9 cellular contexts compared by ENCODE assay signal in the genomic region with DNA sequence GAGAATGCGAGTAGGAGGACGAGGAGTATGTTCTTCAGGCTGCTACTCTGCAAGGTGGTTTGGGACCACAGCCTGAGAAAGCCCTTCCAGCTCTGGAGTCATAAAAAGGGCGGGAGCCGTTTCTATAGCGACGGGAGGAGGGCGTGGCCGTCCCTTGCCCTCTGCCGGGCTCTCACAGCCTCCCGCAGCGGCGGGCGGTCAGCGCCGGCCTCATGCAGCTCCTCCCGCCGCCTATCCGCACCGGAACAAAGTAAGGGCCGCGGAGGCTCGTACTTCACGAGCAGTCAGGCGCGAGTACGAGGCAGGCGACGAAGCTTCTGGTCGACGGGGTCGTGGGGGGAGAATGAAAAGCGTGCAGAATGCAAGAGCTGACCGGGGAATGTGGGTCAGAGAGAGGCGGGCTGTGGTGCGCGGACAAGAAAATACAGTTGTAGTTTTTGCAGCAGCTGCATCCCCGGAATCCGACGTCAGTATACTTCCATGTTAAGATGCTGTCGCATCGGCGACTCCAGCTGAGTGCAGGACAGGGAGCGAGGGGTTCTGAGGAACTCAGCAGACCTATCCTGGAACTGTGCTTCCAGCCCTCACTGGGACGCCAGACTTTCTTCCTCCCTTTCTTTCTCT. TPM values are rescaled to one million over a fixed set of nuclear protein-coding genes. Genes with fewer than 3 reads are reported as not detected.
A peak's percentile ranks its signal among the peaks of the same experiment; 100 is the strongest.
DNase-seq lines count a peak whose midpoint lies in the region; ATAC-seq and TF ChIP-seq lines count a peak whose summit lies in the region.
"Had no signal": no experiment of that assay in that cellular context is flagged by ENCODE, and none has a peak within 500 bp of the region (broad histone marks: within the 10 kb centered on the region; RNA-seq: fewer than 3 reads in every experiment).

DYRK4 (plus strand) TSS at position 175 of the 624 bp plus-strand sequence; CDS start at position 213, 38 bp downstream.

- H3K36me3 ChIP-seq in prostate gland (no peaks in the 10 kb centered on the region), WERI-Rb-1 (peaks cover 39% of the 10 kb centered on the region)

- no peaks in the 10 kb centered on the region for H3K9me3 Mint-ChIP-seq in brain
- H3K9me3 Mint-ChIP-seq: stimulated activated naive CD8-positive, alpha-beta T cell treated with anti-CD3 and anti-CD28 coated beads, Interleukin-15, Interleukin-2, amounts not matched to agents 100 ng/mL and 50 ng/mL, for 24 hours had no signal

- no peaks in the 10 kb centered on the region for H3K4me1 ChIP-seq in prostate gland (replicated peaks)

- no peak for ATAC-seq in GM19351 (IDR thresholded peaks at IDR 0.05; ENCODE audit: unreplicated experiment)

- H3K27ac ChIP-seq in prostate gland = peak within 1 kb of the TSS in 1 of 2 donors; percentile 12
- H3K27ac ChIP-seq in WERI-Rb-1 = no peak within 1 kb of the TSS

- H3K27me3 Mint-ChIP-seq in brain = no peaks in the 10 kb centered on the region

- intact Hi-C loops in prostate gland (cut with DNase I) = no loop called here

- peaks cover 21% of the 10 kb centered on the region for H3K4me1 Mint-ChIP-seq in brain

- H3K27me3 ChIP-seq in prostate gland (replicated peaks; ENCODE audit: insufficient read depth) (no peaks in the 10 kb centered on the region), WERI-Rb-1 (ENCODE audit: insufficient read depth, low read depth, severe bottlenecking) (no peaks in the 10 kb centered on the region)

- H3K4me3 Mint-ChIP-seq in brain = peak within 1 kb of the TSS; percentile 75 to 84 (median 84)
- H3K4me3 Mint-ChIP-seq: stimulated activated naive CD8-positive, alpha-beta T cell treated with anti-CD3 and anti-CD28 coated beads, Interleukin-15, Interleukin-2, amounts not matched to agents 100 ng/mL and 50 ng/mL, for 24 hours had no signal

- TF ChIP-seq POLR2A in prostate gland (IDR thresholded peaks at IDR 0.05) = no peak

- H3K4me3 ChIP-seq in prostate gland = peak within 1 kb of the TSS; percentile 6 to 20
- no peak within 1 kb of the TSS for H3K4me3 ChIP-seq in WERI-Rb-1 (ENCODE audit: low read depth, low read length)

- H3K27ac Mint-ChIP-seq in brain = peak within 1 kb of the TSS in 3 of 5 experiments; percentile 15 to 98 (median 79)
- H3K27ac Mint-ChIP-seq: stimulated activated naive CD8-positive, alpha-beta T cell treated with anti-CD3 and anti-CD28 coated beads, Interleukin-15, Interleukin-2, amounts not matched to agents 100 ng/mL and 50 ng/mL, for 24 hours had no signal

- DNase-seq in DMS53 treated with DMSO at 0.1 percent for 48 hours (lab: John Stamatoyannopoulos, UW; ENCODE audit: unreplicated experiment) (peak; percentile 100), NCI-H2029 treated with DMSO at 0.1 percent for 48 hours (lab: John Stamatoyannopoulos, UW) (peak; percentile 8), iPS DF 19.7 (ENCODE audit: low read depth, low spot score) (peak; percentile 81), prostate gland (ENCODE audit: low spot score) (peak; percentile 31), WERI-Rb-1 (no peak), NK-92 (lab: John Stamatoyannopoulos, UW; ENCODE audit: unreplicated experiment) (no peak)

- H3K36me3 Mint-ChIP-seq in brain = no peaks in the 10 kb centered on the region

- TF ChIP-seq CTCF in brain (conservative IDR thresholded peaks at IDR 0.05) (no peak), prostate gland (IDR thresholded peaks at IDR 0.05) (no peak), WERI-Rb-1 (IDR thresholded peaks at IDR 0.05; ENCODE audit: low read depth, low read length) (no peak)

- H3K9me3 ChIP-seq in prostate gland (no peaks in the 10 kb centered on the region), WERI-Rb-1 (ENCODE audit: severe bottlenecking) (no peaks in the 10 kb centered on the region)

- WGBS in prostate gland = 12% methylated on average over 44 of the region's 44 CpGs

RNA-seq across cellular contexts. Expression of gene DYRK4, which starts in this region (rescaled TPM):
- 19.3 TPM for polyA plus RNA-seq in brain (ENCODE audit: insufficient read depth, low read depth, low replicate concordance)
- 10 to 100 TPM; 42.2 to 61.2 TPM for total RNA-seq in prostate gland

Comparison
In these comparisons a context has a peak if more than half of its experiments do, and no peak if none do; other contexts are left out.
1. DNase-seq: peak in DMS53 treated with DMSO at 0.1 percent for 48 hours (single experiment), NCI-H2029 treated with DMSO at 0.1 percent for 48 hours (single experiment), iPS DF 19.7 (single experiment) and prostate gland (single experiment); none in WERI-Rb-1 (single experiment) and NK-92 (single experiment).